Comparison of ENCODE assay signal across 1 cellular context in the genomic region with DNA sequence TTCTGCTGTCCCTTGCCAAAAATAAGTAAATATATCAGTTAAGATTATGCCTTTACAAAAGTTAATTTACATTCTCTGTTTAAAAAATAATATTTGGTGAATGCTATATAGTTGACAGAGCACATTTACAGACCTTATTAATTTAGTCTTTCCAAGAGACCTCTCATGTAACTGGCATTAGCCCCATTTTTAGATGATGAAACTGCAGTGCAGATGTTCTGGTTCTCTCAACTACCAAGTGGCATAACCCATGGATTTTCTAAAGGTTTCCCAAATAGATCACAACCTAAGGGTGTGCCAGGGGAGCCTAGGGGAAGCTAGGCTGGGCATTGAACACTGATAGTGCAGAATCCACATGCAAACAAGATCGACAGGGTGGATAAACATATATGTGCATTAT.
TF ChIP-seq lines count a peak whose summit lies in the region.

No MANE protein-coding gene starts in this region.

TF ChIP-seq in HepG2, 621 proteins besides CTCF, POLR2A, EP300 and RAD21 (continued from another document):
- TF ChIP-seq, protein P1, sequence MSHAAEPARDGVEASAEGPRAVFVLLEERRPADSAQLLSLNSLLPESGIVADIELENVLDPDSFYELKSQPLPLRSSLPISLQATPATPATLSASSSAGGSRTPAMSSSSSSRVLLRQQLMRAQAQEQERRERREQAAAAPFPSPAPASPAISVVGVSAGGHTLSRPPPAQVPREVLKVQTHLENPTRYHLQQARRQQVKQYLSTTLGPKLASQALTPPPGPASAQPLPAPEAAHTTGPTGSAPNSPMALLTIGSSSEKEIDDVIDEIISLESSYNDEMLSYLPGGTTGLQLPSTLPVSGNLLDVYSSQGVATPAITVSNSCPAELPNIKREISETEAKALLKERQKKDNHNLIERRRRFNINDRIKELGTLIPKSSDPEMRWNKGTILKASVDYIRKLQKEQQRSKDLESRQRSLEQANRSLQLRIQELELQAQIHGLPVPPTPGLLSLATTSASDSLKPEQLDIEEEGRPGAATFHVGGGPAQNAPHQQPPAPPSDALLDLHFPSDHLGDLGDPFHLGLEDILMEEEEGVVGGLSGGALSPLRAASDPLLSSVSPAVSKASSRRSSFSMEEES (CRISPR knock-in tag; IDR thresholded peaks at IDR 0.05), result no peak
- no peak for TF ChIP-seq ZFP36L2 (CRISPR knock-in tag; IDR thresholded peaks at IDR 0.05)
- TF ChIP-seq LCORL (IDR thresholded peaks at IDR 0.05), result no peak
- no peak for TF ChIP-seq LCORL (CRISPR knock-in tag; IDR thresholded peaks at IDR 0.05)
- no peak for TF ChIP-seq MAZ (IDR thresholded peaks at IDR 0.05; ENCODE audit: borderline replicate concordance, low read depth, low read length)
- no peak for TF ChIP-seq MAZ (CRISPR knock-in tag; IDR thresholded peaks at IDR 0.05; ENCODE audit: low read depth)
- TF ChIP-seq FOXM1 (CRISPR knock-in tag; IDR thresholded peaks at IDR 0.05), result no peak
- TF ChIP-seq BCL6 (CRISPR knock-in tag; IDR thresholded peaks at IDR 0.05), result no peak
- no peak for TF ChIP-seq MED8 (CRISPR knock-in tag; IDR thresholded peaks at IDR 0.05; ENCODE audit: insufficient replicate concordance)
- TF ChIP-seq, protein P2, sequence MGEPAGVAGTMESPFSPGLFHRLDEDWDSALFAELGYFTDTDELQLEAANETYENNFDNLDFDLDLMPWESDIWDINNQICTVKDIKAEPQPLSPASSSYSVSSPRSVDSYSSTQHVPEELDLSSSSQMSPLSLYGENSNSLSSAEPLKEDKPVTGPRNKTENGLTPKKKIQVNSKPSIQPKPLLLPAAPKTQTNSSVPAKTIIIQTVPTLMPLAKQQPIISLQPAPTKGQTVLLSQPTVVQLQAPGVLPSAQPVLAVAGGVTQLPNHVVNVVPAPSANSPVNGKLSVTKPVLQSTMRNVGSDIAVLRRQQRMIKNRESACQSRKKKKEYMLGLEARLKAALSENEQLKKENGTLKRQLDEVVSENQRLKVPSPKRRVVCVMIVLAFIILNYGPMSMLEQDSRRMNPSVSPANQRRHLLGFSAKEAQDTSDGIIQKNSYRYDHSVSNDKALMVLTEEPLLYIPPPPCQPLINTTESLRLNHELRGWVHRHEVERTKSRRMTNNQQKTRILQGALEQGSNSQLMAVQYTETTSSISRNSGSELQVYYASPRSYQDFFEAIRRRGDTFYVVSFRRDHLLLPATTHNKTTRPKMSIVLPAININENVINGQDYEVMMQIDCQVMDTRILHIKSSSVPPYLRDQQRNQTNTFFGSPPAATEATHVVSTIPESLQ (CRISPR knock-in tag; conservative IDR thresholded peaks at IDR 0.05), result no peak
- TF ChIP-seq HOXD1 (CRISPR knock-in tag; IDR thresholded peaks at IDR 0.05), result no peak
- no peak for TF ChIP-seq SRSF9 (IDR thresholded peaks at IDR 0.05; ENCODE audit: borderline replicate concordance, insufficient read depth, low read depth, low read length, poor library complexity, severe bottlenecking)
- TF ChIP-seq TP53 (CRISPR knock-in tag; conservative IDR thresholded peaks at IDR 0.05), result no peak
- no peak for TF ChIP-seq TBX3 (IDR thresholded peaks at IDR 0.05; ENCODE audit: borderline replicate concordance)
- no peak for TF ChIP-seq ZNF205 (CRISPR knock-in tag; IDR thresholded peaks at IDR 0.05)
- no peak for TF ChIP-seq ZNF274 (CRISPR knock-in tag; IDR thresholded peaks at IDR 0.05)
